Comparison of ENCODE assay signal across 25 cellular contexts in the genomic region with DNA sequence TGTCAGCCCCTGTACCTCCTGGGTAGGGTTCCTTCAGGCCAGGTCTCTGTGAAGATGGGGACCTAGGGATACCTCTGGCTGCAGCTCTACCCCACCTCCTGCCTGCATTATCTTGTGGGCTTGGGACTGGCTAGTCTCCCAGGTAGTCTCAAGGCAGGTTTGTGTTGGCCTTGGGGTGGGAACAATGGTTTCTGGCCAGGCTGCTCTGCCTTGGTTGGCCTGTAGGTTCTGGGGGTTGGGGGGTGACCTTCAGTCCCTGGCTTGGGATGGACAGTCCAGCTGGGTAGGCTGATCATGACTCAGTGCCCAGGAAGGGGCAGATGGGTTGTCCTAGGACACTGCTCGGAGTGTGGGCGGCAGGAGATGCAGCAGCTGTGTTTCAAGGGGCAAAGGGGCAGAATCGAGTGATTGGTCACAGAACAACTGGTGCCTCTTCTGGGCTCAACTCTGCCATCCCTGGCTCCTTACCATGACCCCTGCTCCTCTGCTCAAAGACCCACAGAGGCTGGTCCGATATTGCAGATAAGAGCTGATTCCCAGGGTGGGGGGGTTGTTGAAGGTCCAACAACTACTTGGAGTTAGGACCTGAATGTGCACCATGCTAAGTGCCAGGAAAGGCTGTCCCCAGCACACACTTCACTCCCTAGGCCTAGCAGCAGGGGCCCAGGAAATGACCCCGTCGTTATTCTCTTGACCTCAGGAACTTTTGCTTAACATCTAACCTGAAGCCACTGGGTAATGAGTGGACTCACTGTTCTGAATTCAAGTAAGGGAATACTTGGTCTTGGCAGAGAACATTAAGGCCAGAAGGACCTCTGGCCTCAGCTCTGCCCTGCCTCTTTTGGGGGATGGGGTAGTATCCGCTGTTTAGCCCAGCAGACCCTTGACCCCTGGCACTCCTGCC. TPM values are rescaled to one million over a fixed set of nuclear protein-coding genes. Genes with fewer than 3 reads are reported as not detected.
DNase-seq lines count a peak whose midpoint lies in the region; ATAC-seq, FAIRE-seq and TF ChIP-seq lines count a peak whose summit lies in the region.
"Had no signal": no experiment of that assay in that cellular context is flagged by ENCODE, and none has a peak within 500 bp of the region (broad histone marks: within the 10 kb centered on the region; RNA-seq: fewer than 3 reads in every experiment).

No MANE protein-coding gene starts in this region.

- TF ChIP-seq CTCF in body of pancreas (IDR thresholded peaks at IDR 0.05) (no peak), HepG2 (CRISPR knock-in tag; IDR thresholded peaks at IDR 0.05) (no peak)

- H4K91ac ChIP-seq in trophoblast cell (ENCODE audit: low read depth, low read length): peak overlapping the region; percentile 34

- ATAC-seq in body of pancreas: no peak
- no peak for ATAC-seq in HepG2
- ATAC-seq in stimulated activated effector memory CD8-positive, alpha-beta T cell treated with anti-CD3 and anti-CD28 coated beads, Interleukin-12 subunit alpha, Interleukin-12 subunit beta, amount 100 ng/mL, for 72 hours: no peak
- ATAC-seq: activated CD8-positive, alpha-beta T cell treated with anti-CD3 and anti-CD28 coated beads for 36 hours; Right ventricle myocardium inferior; sciatic nerve had no signal

- peak overlapping the region in 7 of 11 experiments; percentile 21 to 65 (median 45); a peak in 10 of 22 replicates for H3K27ac ChIP-seq in BLaER1 treated with 17β-estradiol and CSF1 and Interleukin-3, amounts not matched to agents 10 nM and 100 nM
- H3K27ac ChIP-seq in body of pancreas (peak overlapping the region in 3 of 4 donors; percentile 41 to 86 (median 74)), HepG2 (ENCODE audit: extremely low read length, insufficient read depth, low read length) (peak overlapping the region; percentile 24), trophoblast cell (ENCODE audit: low read depth, low read length) (peak overlapping the region; percentile 72)
- H3K27ac ChIP-seq: HL-60, neutrophil, thoracic aorta, VCaP had no signal

- H2AFZ ChIP-seq in HepG2 (ENCODE audit: low read length) (no peak overlapping the region), trophoblast cell (ENCODE audit: insufficient read depth, low read length, poor library complexity) (no peak overlapping the region)

- no peak overlapping the region for H3K27ac Mint-ChIP-seq in stimulated activated effector memory CD8-positive, alpha-beta T cell treated with anti-CD3 and anti-CD28 coated beads, Interleukin-12 subunit alpha, Interleukin-12 subunit beta, amount 100 ng/mL, for 72 hours
- H3K27ac Mint-ChIP-seq: activated CD8-positive, alpha-beta T cell treated with anti-CD3 and anti-CD28 coated beads for 36 hours; activated naive CD4-positive, alpha-beta T cell treated with anti-CD3 and anti-CD28 coated beads, Interleukin-2, amount 50 U/mL, for 24 hours; memory B cell had no signal

- H3K4me1 Mint-ChIP-seq in stimulated activated effector memory CD8-positive, alpha-beta T cell treated with anti-CD3 and anti-CD28 coated beads, Interleukin-12 subunit alpha, Interleukin-12 subunit beta, amount 100 ng/mL, for 72 hours: peaks cover 16% of the 10 kb centered on the region
- H3K4me1 Mint-ChIP-seq: activated naive CD4-positive, alpha-beta T cell treated with anti-CD3 and anti-CD28 coated beads, Interleukin-2, amount 50 U/mL, for 24 hours had no signal

- peak overlapping the region; percentile 52 for H2BK120ac ChIP-seq in trophoblast cell (ENCODE audit: insufficient read depth, low read length, poor library complexity)

- no peak overlapping the region for H3K4me3 ChIP-seq in BLaER1 treated with 17β-estradiol and CSF1 and Interleukin-3, amounts not matched to agents 10 nM and 100 nM
- H3K4me3 ChIP-seq in body of pancreas: no peak overlapping the region
- no peak overlapping the region for H3K4me3 ChIP-seq in HepG2 (replicated peaks in 1 of 3; ENCODE audit: insufficient read depth in 1 of 3, low read depth in 2 of 3, low read length in 3 of 3)
- no peak overlapping the region for H3K4me3 ChIP-seq in trophoblast cell (ENCODE audit: low read depth, low read length)
- H3K4me3 ChIP-seq: thoracic aorta had no signal

- H3K4me3 Mint-ChIP-seq in stimulated activated effector memory CD8-positive, alpha-beta T cell treated with anti-CD3 and anti-CD28 coated beads, Interleukin-12 subunit alpha, Interleukin-12 subunit beta, amount 100 ng/mL, for 72 hours: no peak overlapping the region
- H3K4me3 Mint-ChIP-seq: activated CD8-positive, alpha-beta T cell treated with anti-CD3 and anti-CD28 coated beads for 36 hours; activated naive CD4-positive, alpha-beta T cell treated with anti-CD3 and anti-CD28 coated beads, Interleukin-2, amount 50 U/mL, for 24 hours; memory B cell had no signal

- TF ChIP-seq POLR2A in body of pancreas (IDR thresholded peaks at IDR 0.05) (no peak), HepG2 (IDR thresholded peaks at IDR 0.05; ENCODE audit: insufficient read depth in 1 of 2, low read depth in 2 of 2, low read length in 2 of 2) (no peak)

- H3K4me2 ChIP-seq in BLaER1 treated with 17β-estradiol and CSF1 and Interleukin-3, amounts not matched to agents 10 nM and 100 nM: peak overlapping the region in 2 of 11 experiments; percentile 37 to 40; a peak in 1 of 22 replicates
- H3K4me2 ChIP-seq in HepG2 (ENCODE audit: low read depth, low read length) (peak overlapping the region; percentile 47; the same call in 1 of the 2 replicates), trophoblast cell (ENCODE audit: low read length) (no peak overlapping the region)

- DNase-seq in body of pancreas: no peak
- no peak for DNase-seq in HepG2 (ENCODE audit: low spot score)
- peak in 1 of 2 donors; percentile 19 for DNase-seq in trophoblast cell
- no peak for DNase-seq in DMS153 (lab: John Stamatoyannopoulos, UW)
- no peak for DNase-seq in NCI-H774 (lab: John Stamatoyannopoulos, UW)
- DNase-seq in stimulated activated effector memory CD8-positive, alpha-beta T cell treated with anti-CD3 and anti-CD28 coated beads, Interleukin-12 subunit alpha, Interleukin-12 subunit beta, amount 100 ng/mL, for 72 hours (ENCODE audit: low spot score in 2 of 2): no peak
- DNase-seq in retina: no peak
- DNase-seq: activated CD8-positive, alpha-beta T cell treated with anti-CD3 and anti-CD28 coated beads for 36 hours; activated T-cell treated with anti-CD3 and anti-CD28 coated beads, Interleukin-2, amount 50 U/mL, for 48 hours; BE2C; dermis blood vessel endothelial cell; erythroblast; glutamatergic neuron; H7; NCI-H2029 treated with DMSO at 0.1 percent for 48 hours; stimulated activated CD4-positive, alpha-beta T cell treated with anti-CD3 and anti-CD28 coated beads, Interleukin-4, amount 100 ng/mL, for 1 hour had no signal

- no peak overlapping the region for H3K23ac ChIP-seq in trophoblast cell (ENCODE audit: low read length)

- in situ Hi-C loops in HepG2 (cut with HindIII; ENCODE audit: extremely low pct_ligation_motif_present, low pct_unique_long_range_greater_than_20kb): loop anchor here (5.0 kb wide), 1 partner anchor 136 kb away; the partner anchor contains the start of gene APEH

- H3K36me3 Mint-ChIP-seq in stimulated activated effector memory CD8-positive, alpha-beta T cell treated with anti-CD3 and anti-CD28 coated beads, Interleukin-12 subunit alpha, Interleukin-12 subunit beta, amount 100 ng/mL, for 72 hours: peaks cover 26% of the 10 kb centered on the region

- TF ChIP-seq EP300 in HepG2 (IDR thresholded peaks at IDR 0.05; ENCODE audit: low read depth in 2 of 2, low read length in 2 of 2) (no peak), HepG2 (CRISPR knock-in tag; IDR thresholded peaks at IDR 0.05; ENCODE audit: borderline replicate concordance) (no peak)

- H2BK5ac ChIP-seq in trophoblast cell (ENCODE audit: low read depth, low read length, poor library complexity): peak overlapping the region; percentile 5

- H4K20me1 ChIP-seq in BLaER1 treated with 17β-estradiol and CSF1 and Interleukin-3, amounts not matched to agents 10 nM and 100 nM: peaks cover 0 to 3% (median 0%) of the 10 kb centered on the region in 11 experiments; a peak in 3 of 22 replicates
- no peaks in the 10 kb centered on the region for H4K20me1 ChIP-seq in HepG2 (ENCODE audit: insufficient read depth, low read length)

- peaks cover 7 to 45% (median 33%) of the 10 kb centered on the region in 10 experiments for H3K4me1 ChIP-seq in BLaER1 treated with 17β-estradiol and CSF1 and Interleukin-3, amounts not matched to agents 10 nM and 100 nM
- H3K4me1 ChIP-seq in body of pancreas: peaks cover 46% of the 10 kb centered on the region
- peaks cover 39% of the 10 kb centered on the region for H3K4me1 ChIP-seq in HepG2 (ENCODE audit: insufficient read depth, low read length)
- peaks cover 24 to 25% of the 10 kb centered on the region in 2 experiments for H3K4me1 ChIP-seq in trophoblast cell (ENCODE audit: control insufficient read depth in 1 of 2, insufficient read depth in 2 of 2, low read length in 2 of 2)
- H3K4me1 ChIP-seq: BE2C had no signal

- 0 out of 22 replicates have a peak overlapping the region, but pooled peaks of 2 of the 11 experiments have one; percentile 9 to 18 for H3K9ac ChIP-seq in BLaER1 treated with 17β-estradiol and CSF1 and Interleukin-3, amounts not matched to agents 10 nM and 100 nM
- H3K9ac ChIP-seq in HepG2 (ENCODE audit: insufficient read depth, low read depth, low read length) (no peak overlapping the region), trophoblast cell (ENCODE audit: low read length) (no peak overlapping the region)

- H3K79me2 ChIP-seq in HepG2 (ENCODE audit: insufficient read depth, low read length): no peaks in the 10 kb centered on the region
- no peaks in the 10 kb centered on the region for H3K79me2 ChIP-seq in trophoblast cell (ENCODE audit: control insufficient read depth, insufficient read depth, low read length, poor library complexity)

- H3K9me3 Mint-ChIP-seq in stimulated activated effector memory CD8-positive, alpha-beta T cell treated with anti-CD3 and anti-CD28 coated beads, Interleukin-12 subunit alpha, Interleukin-12 subunit beta, amount 100 ng/mL, for 72 hours: no peaks in the 10 kb centered on the region
- H3K9me3 Mint-ChIP-seq: activated CD8-positive, alpha-beta T cell treated with anti-CD3 and anti-CD28 coated beads for 36 hours; activated naive CD4-positive, alpha-beta T cell treated with anti-CD3 and anti-CD28 coated beads, Interleukin-2, amount 50 U/mL, for 24 hours; memory B cell had no signal

- intact Hi-C loops in body of pancreas (cut with DNase I): loop anchor here (5.0 kb wide), 1 partner anchor 141 kb away; no protein-coding TSS in a partner anchor
- intact Hi-C loops in HepG2 (cut with micrococcal nuclease; ENCODE audit: unreplicated experiment): loop anchor here (5.0 kb wide), 1 partner anchor 64 kb away; the partner anchor contains the start of gene DAG1

- peak overlapping the region; percentile 32 for H3K14ac ChIP-seq in trophoblast cell (ENCODE audit: low read length)

- no peak for TF ChIP-seq RAD21 in HepG2 (CRISPR knock-in tag; IDR thresholded peaks at IDR 0.05)

- H3K9me3 ChIP-seq in BLaER1 treated with 17β-estradiol and CSF1 and Interleukin-3, amounts not matched to agents 10 nM and 100 nM (replicated peaks in 1 of 11): no peaks in the 10 kb centered on the region
- no peaks in the 10 kb centered on the region for H3K9me3 ChIP-seq in body of pancreas
- H3K9me3 ChIP-seq in HepG2 (ENCODE audit: low read length): no peaks in the 10 kb centered on the region
- peaks cover 3% of the 10 kb centered on the region for H3K9me3 ChIP-seq in trophoblast cell (ENCODE audit: insufficient read depth, low read depth, low read length)
- H3K9me3 ChIP-seq: BE2C, neutrophil, thoracic aorta had no signal

- WGBS in body of pancreas, 2 donors: 65 to 79% methylated on average over 3 to 7 of the region's 7 CpGs
- WGBS in HepG2 (ENCODE audit: low lambda C conversion rate): 14% methylated on average over 5 of the region's 7 CpGs
- no CpG with 5 or more reads among the region's 7 CpGs for WGBS in trophoblast cell (ENCODE audit: extremely low coverage, insufficient coverage, insufficient read length)

- CTCF ChIA-PET in HepG2 (lab: Yijun Ruan, JAX; ENCODE audit: low intra/inter-chr PET ratio, low total read pairs): no interaction called here

- H2BK12ac ChIP-seq in trophoblast cell (ENCODE audit: low read length): peak overlapping the region; percentile 77

- peak overlapping the region; percentile 49 for H3K18ac ChIP-seq in trophoblast cell (ENCODE audit: low read length)

- no peak for FAIRE-seq in HepG2 (lab: Jason Lieb, UNC)

- no peaks in the 10 kb centered on the region for H3K27me3 ChIP-seq in BLaER1 treated with 17β-estradiol and CSF1 and Interleukin-3, amounts not matched to agents 10 nM and 100 nM
- no peaks in the 10 kb centered on the region for H3K27me3 ChIP-seq in body of pancreas
- H3K27me3 ChIP-seq in HepG2 (ENCODE audit: control insufficient read depth in 1 of 2, insufficient read depth in 2 of 2, low read length in 2 of 2): no peaks in the 10 kb centered on the region
- H3K27me3 ChIP-seq in trophoblast cell (ENCODE audit: insufficient read depth, low read length): no peaks in the 10 kb centered on the region
- H3K27me3 ChIP-seq: BE2C had no signal

- peak overlapping the region; percentile 49 for H2AK5ac ChIP-seq in trophoblast cell (ENCODE audit: low read length)

- H4K8ac ChIP-seq in trophoblast cell (ENCODE audit: low read depth, low read length): peak overlapping the region; percentile 55

- no peak overlapping the region for H3K4ac ChIP-seq in trophoblast cell (ENCODE audit: low read depth, low read length)

- H3K79me1 ChIP-seq in trophoblast cell (ENCODE audit: low read length): peaks cover 19% of the 10 kb centered on the region

- BruUV-seq in HepG2 (replicated peaks; lab: Mats Ljungman, UMichigan): no TSS peak

- POLR2A ChIA-PET in HepG2 (lab: Yijun Ruan, JAX): interaction anchor here (1.2 to 6.0 kb wide), 4 partner anchors 13 to 136 kb away, joined by 3 to 98 read pairs (median 5); no protein-coding TSS in a partner anchor

- H4K12ac ChIP-seq in trophoblast cell (ENCODE audit: low read depth, low read length): peak overlapping the region; percentile 9

- H3K36me3 ChIP-seq in BLaER1 treated with 17β-estradiol and CSF1 and Interleukin-3, amounts not matched to agents 10 nM and 100 nM: peaks cover 17 to 32% (median 26%) of the 10 kb centered on the region in 11 experiments
- H3K36me3 ChIP-seq in body of pancreas (replicated peaks in 1 of 2; ENCODE audit: insufficient read depth in 1 of 2, low read depth in 2 of 2) (peaks cover 11 to 14% of the 10 kb centered on the region in 2 donors), HepG2 (replicated peaks in 1 of 2; ENCODE audit: control insufficient read depth in 1 of 2, insufficient read depth in 2 of 2, low read length in 2 of 2) (peaks cover 11 to 27% of the 10 kb centered on the region in 2 experiments; a peak in 4 of 5 replicates), trophoblast cell (ENCODE audit: control insufficient read depth in 1 of 2, insufficient read depth in 2 of 2, low read length in 2 of 2) (peaks cover 29 to 37% of the 10 kb centered on the region in 2 experiments)

RNA-seq across cellular contexts. Expression of gene BSN, which starts 18.1 kb away (rescaled TPM):
- 1 to 10 TPM; 1.3 to 6.6 TPM for total RNA-seq in body of pancreas
- total RNA-seq in HepG2 (2016; rRNA removed; fragmentation: Illumina TruSeq; extraction: Trizol): 0.70 and 0.86 TPM in 2 replicates
- total RNA-seq in HepG2 (2016; cell fraction: cytosol; rRNA removed; fragmentation: Illumina TruSeq; extraction: Trizol; ENCODE audit: low read depth): 0.26 and 0.30 TPM in 2 replicates
- total RNA-seq in HepG2 (2016; cell fraction: insoluble cytoplasmic fraction; rRNA removed; fragmentation: Illumina TruSeq; extraction: Trizol): 0.67 and 0.71 TPM in 2 replicates
- 0.28 and 0.43 TPM in 2 replicates for total RNA-seq in HepG2 (2016; cell fraction: membrane; rRNA removed; fragmentation: Illumina TruSeq; extraction: Trizol)
- 1.3 and 2.1 TPM in 2 replicates for total RNA-seq in HepG2 (2016; cell fraction: nucleus; rRNA removed; fragmentation: Illumina TruSeq; extraction: Trizol)
- polyA plus RNA-seq in HepG2 (2011; rRNA removed): 0.42 and 0.67 TPM in 2 replicates
- 0.23 and 0.25 TPM in 2 replicates for polyA plus RNA-seq in HepG2 (2011; cell fraction: cytosol; rRNA removed)
- 3.3 TPM in 2 replicates for polyA plus RNA-seq in HepG2 (2011; cell fraction: nucleus; rRNA removed)
- polyA plus RNA-seq in HepG2 (2012): 0.98 and 1.0 TPM in 2 replicates
- polyA plus RNA-seq in HepG2 (2016; cell fraction: cytosol; fragmentation: Illumina TruSeq; extraction: Trizol; ENCODE audit: low read depth): 0.10 and 0.11 TPM in 2 replicates
- 0.40 and 0.68 TPM in 2 replicates for polyA plus RNA-seq in HepG2 (2016; cell fraction: insoluble cytoplasmic fraction; fragmentation: Illumina TruSeq; extraction: Trizol; ENCODE audit: low read depth)
- polyA plus RNA-seq in HepG2 (2016; cell fraction: membrane; fragmentation: Illumina TruSeq; extraction: Trizol; ENCODE audit: low read depth): 0.08 and 0.10 TPM in 2 replicates
- polyA plus RNA-seq in HepG2 (2016; cell fraction: nucleus; fragmentation: Illumina TruSeq; extraction: Trizol; ENCODE audit: insufficient read depth, low read depth): 3.5 and 3.9 TPM in 2 replicates
- 0.09 and 1.8 TPM in 2 replicates for polyA minus RNA-seq in HepG2 (2011; rRNA and poly(A)+ RNA removed; ENCODE audit: low replicate concordance)
- 0.88 and 1.1 TPM in 2 replicates for polyA minus RNA-seq in HepG2 (2011; cell fraction: cytosol; rRNA and poly(A)+ RNA removed)
- polyA minus RNA-seq in HepG2 (2011; cell fraction: nucleus; rRNA and poly(A)+ RNA removed): 1.8 and 2.2 TPM in 2 replicates
- 0.29 and 0.34 TPM in 2 replicates for polyA plus RNA-seq in trophoblast cell (2013)

Comparison
In these comparisons a context has a peak if more than half of its experiments do, and no peak if none do; other contexts are left out.
1. H3K27ac ChIP-seq: peak in every context shown above with its lines; median percentile 74 in body of pancreas; 72 in trophoblast cell; 45 in BLaER1 treated with 17β-estradiol and CSF1 and Interleukin-3, amounts not matched to agents 10 nM and 100 nM; 24 in HepG2.